ENCODE assay signal across 2 cellular contexts in genomic region chr20:46954490-46955038, GRCh38.
TF ChIP-seq lines count a peak whose summit lies in the region.

No MANE protein-coding gene starts in this region.

TF ChIP-seq in H1, 55 proteins besides CTCF, POLR2A, EP300 and RAD21 (continued from another document):
- TF ChIP-seq CEBPB (IDR thresholded peaks at IDR 0.05; ENCODE audit: low read depth, low read length) (no peak), SRF (IDR thresholded peaks at IDR 0.05; ENCODE audit: low read depth, low read length) (no peak), CBX5 (IDR thresholded peaks at IDR 0.05; ENCODE audit: low read depth, low read length) (no peak), BRCA1 (IDR thresholded peaks at IDR 0.05; ENCODE audit: low read depth, low read length) (no peak), MAFK (IDR thresholded peaks at IDR 0.05; ENCODE audit: low read depth, low read length) (no peak), PHF8 (conservative IDR thresholded peaks at IDR 0.05; ENCODE audit: low read depth, low read length) (no peak), CTBP2 (IDR thresholded peaks at IDR 0.05; ENCODE audit: borderline replicate concordance, insufficient read depth, insufficient read length, low read length) (no peak), BCL11A (IDR thresholded peaks at IDR 0.05; ENCODE audit: low read depth in 2 of 2, low read length in 2 of 2) (no peak), POLR2AphosphoS5 (IDR thresholded peaks at IDR 0.05; ENCODE audit: low read depth, low read length) (no peak), RNF2 (IDR thresholded peaks at IDR 0.05; ENCODE audit: borderline replicate concordance, low read depth, low read length, missing control alignments, poor library complexity, severe bottlenecking) (no peak), TCF12 (IDR thresholded peaks at IDR 0.05; ENCODE audit: low read depth, low read length) (no peak), JUND (IDR thresholded peaks at IDR 0.05; ENCODE audit: low read length) (no peak), KDM4A (IDR thresholded peaks at IDR 0.05; ENCODE audit: low read depth, low read length, severe bottlenecking) (no peak)

TF ChIP-seq in GM23338, 12 proteins besides CTCF, POLR2A, EP300 and RAD21 (continued from another document):
- TF ChIP-seq REST (IDR thresholded peaks at IDR 0.05; ENCODE audit: unreplicated experiment) (no peak), ZNF114 (CRISPR knock-in tag; IDR thresholded peaks at IDR 0.05) (no peak), ZNF462 (CRISPR knock-in tag; IDR thresholded peaks at IDR 0.05) (no peak), STAT1 (IDR thresholded peaks at IDR 0.05; ENCODE audit: unreplicated experiment) (no peak), ZNF331 (CRISPR knock-in tag; IDR thresholded peaks at IDR 0.05; ENCODE audit: low read depth) (no peak), CREB1 (CRISPR knock-in tag; IDR thresholded peaks at IDR 0.05; ENCODE audit: low read depth) (no peak), JUNB (IDR thresholded peaks at IDR 0.05; ENCODE audit: unreplicated experiment) (no peak), EZH2 (IDR thresholded peaks at IDR 0.05; ENCODE audit: low read depth, unreplicated experiment) (no peak)
TF ChIP-seq in GM23338: peak in this region for 0.
